ENCODE assay signal across 18 cellular contexts in genomic region chr11:34531663-34532062, GRCh38. TPM values are rescaled to one million over a fixed set of nuclear protein-coding genes. Genes with fewer than 3 reads are reported as not detected.
DNase-seq lines count a peak whose midpoint lies in the region; ATAC-seq and TF ChIP-seq lines count a peak whose summit lies in the region.
"Had no signal": no experiment of that assay in that cellular context is flagged by ENCODE, and none has a peak within 500 bp of the region (broad histone marks: within the 10 kb centered on the region; RNA-seq: fewer than 3 reads in every experiment).

No MANE protein-coding gene starts in this region.

- H3K4me1 Mint-ChIP-seq in type B pancreatic cell (ENCODE audit: unreplicated experiment) = peaks cover 3% of the 10 kb centered on the region
- H3K4me1 Mint-ChIP-seq: CD4-positive, alpha-beta memory T cell had no signal

- no peaks in the 10 kb centered on the region for H3F3A ChIP-seq in PC-3 (ENCODE audit: low read length, unreplicated experiment)

- POLR2A ChIA-PET in PC-3 (lab: Charles Lee; ENCODE audit: unreplicated experiment) = no interaction called here

- H3K27me3 ChIP-seq in PC-3 (ENCODE audit: low read length) (no peaks in the 10 kb centered on the region), osteoblast (ENCODE audit: insufficient read depth, low read length) (peaks cover 23% of the 10 kb centered on the region)

- no peak overlapping the region for H3K4me3 Mint-ChIP-seq in type B pancreatic cell
- H3K4me3 Mint-ChIP-seq: CD4-positive, alpha-beta memory T cell; HFFc6 had no signal

- H3K79me2 ChIP-seq in PC-3 (ENCODE audit: low read length) (no peaks in the 10 kb centered on the region), osteoblast (ENCODE audit: insufficient read depth, low read length) (no peaks in the 10 kb centered on the region)

- H3K9me2 ChIP-seq in PC-3 (replicated peaks; ENCODE audit: low read length) = no peaks in the 10 kb centered on the region

- H3K4me3 ChIP-seq in PC-3 (ENCODE audit: low read length) = no peak overlapping the region
- no peak overlapping the region for H3K4me3 ChIP-seq in osteoblast (ENCODE audit: insufficient read depth, low read length)
- H3K4me3 ChIP-seq: GM12878, HAP-1 had no signal

- CTCF ChIA-PET in PC-3 (lab: Charles Lee) = no interaction called here

- DNase-seq in ELR (ENCODE audit: low read depth) (peak; percentile 3), PC-3 (peak; percentile 15), osteoblast (ENCODE audit: insufficient read length, low spot score, missing footprints) (peak; percentile 82), type B pancreatic cell (ENCODE audit: extremely low spot score, unreplicated experiment) (no peak)
- no peak for DNase-seq in activated effector memory CD4-positive, alpha-beta T cell treated with anti-CD3 and anti-CD28 coated beads, Interleukin-2, amount 50 U/mL, for 16 hours
- DNase-seq: C1 segment of cervical spinal cord; Caco-2; CD4-positive, alpha-beta memory T cell; DMS153; DMS79 treated with DMSO at 0.1 percent for 48 hours; GOT3; HFFc6 had no signal

- no peak overlapping the region for H3K4me2 ChIP-seq in PC-3 (ENCODE audit: low read length)
- H3K4me2 ChIP-seq in osteoblast (ENCODE audit: insufficient read depth, low read length) = no peak overlapping the region

- no peak overlapping the region for H3K9ac ChIP-seq in PC-3 (ENCODE audit: low read length)

- TF ChIP-seq CTCF in PC-3 (conservative IDR thresholded peaks at IDR 0.05; ENCODE audit: low read depth, low read length) = no peak
- TF ChIP-seq CTCF in osteoblast (IDR thresholded peaks at IDR 0.05; ENCODE audit: extremely low read depth, low read depth, low read length) = no peak
- TF ChIP-seq CTCF in type B pancreatic cell (conservative IDR thresholded peaks at IDR 0.05) = no peak

- H2AFZ ChIP-seq in PC-3 (ENCODE audit: low read length) = no peak overlapping the region
- no peak overlapping the region for H2AFZ ChIP-seq in osteoblast (ENCODE audit: low read length)

- H3K36me3 ChIP-seq in PC-3 (ENCODE audit: low read depth, low read length) = no peaks in the 10 kb centered on the region
- no peaks in the 10 kb centered on the region for H3K36me3 ChIP-seq in osteoblast (ENCODE audit: insufficient read depth, low read length)
- H3K36me3 ChIP-seq: HAP-1 had no signal

- intact Hi-C loops in PC-3 (cut with micrococcal nuclease) = no loop called here

- H3K27me3 Mint-ChIP-seq in type B pancreatic cell = peaks cover 8% of the 10 kb centered on the region

- H3K36me3 Mint-ChIP-seq in type B pancreatic cell = no peaks in the 10 kb centered on the region
- H3K36me3 Mint-ChIP-seq: CD4-positive, alpha-beta memory T cell had no signal

- no peaks in the 10 kb centered on the region for H4K20me1 ChIP-seq in PC-3 (ENCODE audit: low read length)
- no peaks in the 10 kb centered on the region for H4K20me1 ChIP-seq in osteoblast (ENCODE audit: insufficient read depth, low read length)

- peak; percentile 76 for ATAC-seq in PC-3
- no peak for ATAC-seq in GM21529 (IDR thresholded peaks at IDR 0.05; ENCODE audit: unreplicated experiment)
- ATAC-seq: GM12878 had no signal

- H3K4me1 ChIP-seq in PC-3 (ENCODE audit: insufficient read depth, low read length) = peaks cover 10% of the 10 kb centered on the region; the same call in 1 of the 2 replicates
- no peaks in the 10 kb centered on the region for H3K4me1 ChIP-seq in osteoblast (ENCODE audit: insufficient read depth, low read length)
- H3K4me1 ChIP-seq: Caco-2, HAP-1 had no signal

- H3K27ac Mint-ChIP-seq in type B pancreatic cell = no peak overlapping the region
- H3K27ac Mint-ChIP-seq: CD4-positive, alpha-beta memory T cell; HFFc6 had no signal

- no TSS peak for BruUV-seq in PC-3 (replicated peaks; lab: Mats Ljungman, UMichigan)

- H3K9me3 Mint-ChIP-seq in type B pancreatic cell = peaks cover 8% of the 10 kb centered on the region

- H3K9me3 ChIP-seq in PC-3 (ENCODE audit: low read length) = no peaks in the 10 kb centered on the region
- H3K9me3 ChIP-seq in osteoblast (ENCODE audit: low read depth, low read length) = peaks cover 7% of the 10 kb centered on the region
- H3K9me3 ChIP-seq: Caco-2, HAP-1 had no signal

- H3K27ac ChIP-seq in PC-3 (ENCODE audit: low read length) = no peak overlapping the region
- H3K27ac ChIP-seq in osteoblast (ENCODE audit: low read depth, low read length) = no peak overlapping the region

RNA-seq across cellular contexts. Expression of gene ELF5, which starts 18.1 kb away (rescaled TPM):
- total RNA-seq in PC-3 (2014; rRNA removed) (0.11 TPM in 1 of 2 replicates, not detected in the other), osteoblast (under 0.01 TPM in 1 of 2 replicates, not detected in the other), type B pancreatic cell (ENCODE audit: low replicate concordance) (19.3 and 43.1 TPM in 2 replicates)
- total RNA-seq: A172; A673; CD4-positive, alpha-beta memory T cell; Daoy; GM12878; HFFc6 had no signal

Comparison
In these comparisons a context has a peak if more than half of its experiments do, and no peak if none do; other contexts are left out.
1. DNase-seq: peak in ELR (single experiment), PC-3 (single experiment) and osteoblast (single experiment); none in activated effector memory CD4-positive, alpha-beta T cell treated with anti-CD3 and anti-CD28 coated beads, Interleukin-2, amount 50 U/mL, for 16 hours (single experiment) and type B pancreatic cell (single experiment).
2. RNA of gene ELF5, which starts 18.1 kb away (total RNA-seq): 19.3 to 43.1 TPM in type B pancreatic cell; 0.11 TPM in PC-3 and under 0.01 TPM in osteoblast; every median in the first group is over 10 times any median in the second.